In genomic region chr16:2835638-2836493, GRCh38 we compare ENCODE assay signal across 10 cellular contexts. TPM values are rescaled to one million over a fixed set of nuclear protein-coding genes. Genes with fewer than 3 reads are reported as not detected.
A peak's percentile ranks its signal among the peaks of the same experiment; 100 is the strongest.
DNase-seq lines count a peak whose midpoint lies in the region; ATAC-seq lines count a peak whose summit lies in the region.
"Had no signal": no experiment of that assay in that cellular context is flagged by ENCODE, and none has a peak within 500 bp of the region (broad histone marks: within the 10 kb centered on the region; RNA-seq: fewer than 3 reads in every experiment).

No MANE protein-coding gene starts in this region.

- H3K4me1 ChIP-seq in right cardiac atrium (ENCODE audit: control insufficient read depth, insufficient read depth, low read length), result no peaks in the 10 kb centered on the region

- no peaks in the 10 kb centered on the region for H3K9me3 ChIP-seq in right cardiac atrium (ENCODE audit: control insufficient read depth, low read length)

- 35% methylated on average over 22 of the region's 22 CpGs for WGBS in right cardiac atrium

- ATAC-seq in left ventricle myocardium superior (no peak), right cardiac atrium (no peak), GM21390 (IDR thresholded peaks at IDR 0.05; ENCODE audit: unreplicated experiment) (no peak), GM21367 (IDR thresholded peaks at IDR 0.05; ENCODE audit: unreplicated experiment) (no peak)

- intact Hi-C loops in left ventricle myocardium superior (cut with micrococcal nuclease), result no loop called here
- intact Hi-C loops in right cardiac atrium (cut with DNase I), result loop anchor here in 1 of 4 donors (5.0 kb wide), 1 partner anchor 91 kb away; no protein-coding TSS in a partner anchor

- H3K4me3 ChIP-seq in right cardiac atrium (ENCODE audit: low read length), result no peak overlapping the region

- H3K27ac ChIP-seq in right cardiac atrium (ENCODE audit: low read length), result no peak overlapping the region

- H3K27me3 ChIP-seq in right cardiac atrium (ENCODE audit: control insufficient read depth, insufficient read depth), result no peaks in the 10 kb centered on the region

- peak; percentile 13 for DNase-seq in left ventricle myocardium superior
- no peak for DNase-seq in right cardiac atrium
- DNase-seq in astrocyte of the hippocampus (ENCODE audit: low read depth, low spot score), result peak; percentile 100
- DNase-seq in kidney glomerular epithelial cell (lab: John Stamatoyannopoulos, UW), result peak; percentile 99
- no peak for DNase-seq in cerebellar nuclear complex (lab: John Stamatoyannopoulos, UW)
- DNase-seq in cortex of kidney (lab: John Stamatoyannopoulos, UW), result no peak
- DNase-seq: activated naive CD4-positive, alpha-beta T cell; CD4-positive, CD25-positive, alpha-beta regulatory T cell had no signal

RNA-seq across cellular contexts. Expression of gene ZG16B, which starts 5.8 kb away (rescaled TPM):
- total RNA-seq in left ventricle myocardium superior (0.37 TPM), right cardiac atrium (under 1 TPM in 3 of 4 donors, not detected in 1; 0.35 to 0.64 (median 0.51) TPM)
- not detected for polyA plus RNA-seq in right cardiac atrium
- total RNA-seq: CD4-positive, CD25-positive, alpha-beta regulatory T cell had no signal

RNA-seq across cellular contexts. Expression of gene PRSS21, which starts 18.8 kb away (rescaled TPM):
- total RNA-seq in left ventricle myocardium superior (not detected), right cardiac atrium (not detected)
- not detected for polyA plus RNA-seq in right cardiac atrium
- total RNA-seq: CD4-positive, CD25-positive, alpha-beta regulatory T cell had no signal

RNA-seq across cellular contexts. Expression of gene PRSS22, which starts 22.1 kb away (rescaled TPM):
- not detected for total RNA-seq in left ventricle myocardium superior
- total RNA-seq in right cardiac atrium, result not detected
- not detected for polyA plus RNA-seq in right cardiac atrium
- total RNA-seq: CD4-positive, CD25-positive, alpha-beta regulatory T cell had no signal
- polyA plus RNA-seq: CD4-positive, CD25-positive, alpha-beta regulatory T cell had no signal

RNA-seq across cellular contexts. Expression of gene PRSS41, which starts 37.6 kb away (rescaled TPM):
- total RNA-seq in left ventricle myocardium superior, result not detected
- total RNA-seq in right cardiac atrium, result not detected
- polyA plus RNA-seq in right cardiac atrium, result not detected
- total RNA-seq: CD4-positive, CD25-positive, alpha-beta regulatory T cell had no signal
- polyA plus RNA-seq: CD4-positive, CD25-positive, alpha-beta regulatory T cell had no signal

RNA-seq across cellular contexts. Expression of gene FLYWCH2, which starts 47.1 kb away (rescaled TPM):
- total RNA-seq in left ventricle myocardium superior (28.6 TPM), right cardiac atrium (10 to 100 TPM; 26.6 to 37.2 (median 29.1) TPM)
- polyA plus RNA-seq in right cardiac atrium, result 44.3 TPM

Comparison
In these comparisons a context has a peak if more than half of its experiments do, and no peak if none do; other contexts are left out.
1. DNase-seq: peak in left ventricle myocardium superior (single experiment), astrocyte of the hippocampus (single experiment) and kidney glomerular epithelial cell (single experiment); none in right cardiac atrium (0 of 3), cerebellar nuclear complex (0 of 2) and cortex of kidney (single experiment).